ENCODE assay signal across 25 cellular contexts in genomic region chr13:19606737-19607136, GRCh38. TPM values are rescaled to one million over a fixed set of nuclear protein-coding genes. Genes with fewer than 3 reads are reported as not detected.
DNase-seq lines count a peak whose midpoint lies in the region; ATAC-seq, FAIRE-seq and TF ChIP-seq lines count a peak whose summit lies in the region.
"Had no signal": no experiment of that assay in that cellular context is flagged by ENCODE, and none has a peak within 500 bp of the region (broad histone marks: within the 10 kb centered on the region; RNA-seq: fewer than 3 reads in every experiment).

No MANE protein-coding gene starts in this region.

- no peaks in the 10 kb centered on the region for H3K27me3 Mint-ChIP-seq in Calu3 (ENCODE audit: unreplicated experiment)

- 0 out of 2 replicates have a peak, but pooled peaks cover 8% of the 10 kb centered on the region for H3K36me3 ChIP-seq in RWPE2 (ENCODE audit: low read depth)
- peaks cover 0 to 5% of the 10 kb centered on the region in 2 experiments for H3K36me3 ChIP-seq in keratinocyte (ENCODE audit: control insufficient read depth in 2 of 2, extremely low read depth in 1 of 2, insufficient read depth in 2 of 2, low read length in 2 of 2)
- H3K36me3 ChIP-seq: BE2C, BLaER1 had no signal

- H3K9me1 ChIP-seq in keratinocyte (ENCODE audit: control insufficient read depth, extremely low read depth, insufficient read depth, low read length): no peaks in the 10 kb centered on the region

- H2AFZ ChIP-seq in keratinocyte (ENCODE audit: control insufficient read depth, low read length): no peak overlapping the region

- no peak for ATAC-seq in RWPE2 (ENCODE audit: low read depth)
- no peak for ATAC-seq in HG02938 (IDR thresholded peaks at IDR 0.05; ENCODE audit: unreplicated experiment)
- no peak for ATAC-seq in HG02852 (IDR thresholded peaks at IDR 0.05; ENCODE audit: unreplicated experiment)

- H3K4me3 ChIP-seq in RWPE2 (ENCODE audit: severe bottlenecking) (no peak overlapping the region), keratinocyte (ENCODE audit: control insufficient read depth in 2 of 3, extremely low read depth in 1 of 3, insufficient read depth in 2 of 3, low read depth in 1 of 3, low read length in 3 of 3) (no peak overlapping the region)
- H3K4me3 ChIP-seq: BLaER1 had no signal

- no peak overlapping the region for H3K4me2 ChIP-seq in keratinocyte (ENCODE audit: control insufficient read depth, extremely low read depth, insufficient read depth, low read depth, low read length)
- H3K4me2 ChIP-seq: BLaER1 had no signal

- TF ChIP-seq CTCF in Calu3 (IDR thresholded peaks at IDR 0.05; ENCODE audit: unreplicated experiment) (no peak), RWPE2 (IDR thresholded peaks at IDR 0.05; ENCODE audit: poor library complexity, severe bottlenecking) (no peak), keratinocyte (optimal IDR thresholded peaks at IDR 0.05 in 1 of 3, IDR thresholded peaks at IDR 0.05 in 1 of 3, conservative IDR thresholded peaks at IDR 0.05 in 1 of 3; ENCODE audit: extremely low read depth in 1 of 3, insufficient read depth in 2 of 3, low read length in 3 of 3) (no peak)

- FAIRE-seq in keratinocyte (lab: Jason Lieb, UNC): no peak
- FAIRE-seq: A204.1, D721Med, G401.6, GM12891, GM19239 had no signal

- dilution Hi-C loops in keratinocyte (cut with MboI; ENCODE audit: extremely low pct_ligation_motif_present, low sequenced_read_pairs): no loop called here

- H3K4me1 ChIP-seq in RWPE2 (ENCODE audit: insufficient read depth, poor library complexity, severe bottlenecking) (peaks cover 11% of the 10 kb centered on the region), keratinocyte (ENCODE audit: control insufficient read depth, extremely low read depth, insufficient read depth, low read length) (peaks cover 18% of the 10 kb centered on the region)
- H3K4me1 ChIP-seq: BE2C, BLaER1 had no signal

- DNase-seq in Calu3 (no peak), RWPE2 (ENCODE audit: low spot score) (no peak), epithelial cell of prostate (ENCODE audit: low read depth, low spot score) (no peak), keratinocyte (ENCODE audit: low read depth, low spot score) (no peak), T-helper 9 cell (no peak)
- DNase-seq: 8988T; ACHN; BE2C; C1 segment of cervical spinal cord; CD4-positive, alpha-beta memory T cell; CD4-positive, CD25-positive, alpha-beta regulatory T cell; CD8-positive, alpha-beta memory T cell; COR-L47; DMS79 treated with DMSO at 0.1 percent for 48 hours; GF-D8 had no signal

- peak overlapping the region; percentile 53 for H3K27ac Mint-ChIP-seq in Calu3 (ENCODE audit: unreplicated experiment)
- H3K27ac Mint-ChIP-seq: CD14-positive monocyte; CD4-positive, alpha-beta memory T cell; CD4-positive, CD25-positive, alpha-beta regulatory T cell; CD8-positive, alpha-beta memory T cell had no signal

- H3K9me3 Mint-ChIP-seq in Calu3 (ENCODE audit: low read depth, unreplicated experiment): no peaks in the 10 kb centered on the region

- H3K9me3 ChIP-seq in RWPE2 (ENCODE audit: severe bottlenecking) (no peaks in the 10 kb centered on the region), keratinocyte (ENCODE audit: control insufficient read depth, low read depth, low read length) (no peaks in the 10 kb centered on the region)
- H3K9me3 ChIP-seq: BE2C had no signal

- H3K4me3 Mint-ChIP-seq in Calu3 (ENCODE audit: low read depth, unreplicated experiment): no peak overlapping the region
- H3K4me3 Mint-ChIP-seq: CD14-positive monocyte; CD4-positive, alpha-beta memory T cell; CD4-positive, CD25-positive, alpha-beta regulatory T cell; CD8-positive, alpha-beta memory T cell had no signal

- peak overlapping the region; percentile 67 for H3K27ac ChIP-seq in RWPE2 (ENCODE audit: poor library complexity, severe bottlenecking)
- H3K27ac ChIP-seq in epithelial cell of prostate: peak overlapping the region; percentile 93
- H3K27ac ChIP-seq in keratinocyte (ENCODE audit: control insufficient read depth, insufficient read depth, low read length): peak overlapping the region; percentile 63
- H3K27ac ChIP-seq: BLaER1 had no signal

- CTCF ChIA-PET in Calu3 (lab: Charles Lee): no interaction called here

- H3K36me3 Mint-ChIP-seq in Calu3 (ENCODE audit: insufficient read depth, unreplicated experiment): peaks cover 25% of the 10 kb centered on the region
- H3K36me3 Mint-ChIP-seq: CD4-positive, alpha-beta memory T cell; CD4-positive, CD25-positive, alpha-beta regulatory T cell had no signal

- peaks cover 64% of the 10 kb centered on the region for H3K79me2 ChIP-seq in keratinocyte (ENCODE audit: control insufficient read depth, insufficient read depth, low read length)

- H3K4me1 Mint-ChIP-seq in Calu3 (ENCODE audit: low read depth, unreplicated experiment): peaks cover 17% of the 10 kb centered on the region

- H3K9ac ChIP-seq in keratinocyte (ENCODE audit: control insufficient read depth, extremely low read depth, insufficient read depth, low read length): no peak overlapping the region
- H3K9ac ChIP-seq: BLaER1 had no signal

- no peaks in the 10 kb centered on the region for H3K27me3 ChIP-seq in RWPE2 (ENCODE audit: insufficient read depth, poor library complexity, severe bottlenecking)
- no peaks in the 10 kb centered on the region for H3K27me3 ChIP-seq in keratinocyte (ENCODE audit: control insufficient read depth, extremely low read depth, insufficient read depth, low read length)
- H3K27me3 ChIP-seq: BE2C, BLaER1 had no signal

- intact Hi-C loops in Calu3 (cut with micrococcal nuclease; ENCODE audit: unreplicated experiment): no loop called here

- H4K20me1 ChIP-seq in keratinocyte (ENCODE audit: control insufficient read depth, extremely low read depth, insufficient read depth, low read length): no peaks in the 10 kb centered on the region
- H4K20me1 ChIP-seq: BLaER1 had no signal

- no TSS peak for BruUV-seq in Calu3 (replicated peaks; lab: Mats Ljungman, UMichigan)

RNA-seq across cellular contexts. Expression of gene MPHOSPH8, which starts 26.7 kb away (rescaled TPM):
- total RNA-seq in Calu3 (2022): 17.5 and 17.8 TPM in 2 replicates
- polyA plus RNA-seq in keratinocyte: 17.4 to 24.7 TPM (median 20.1 TPM) in 3 replicates
- polyA plus RNA-seq in keratinocyte (2011; ENCODE audit: low read depth): 61.2 TPM
- 12.4 and 19.4 TPM in 2 replicates for polyA plus RNA-seq in keratinocyte (2011; cell fraction: cytosol; rRNA removed)
- polyA plus RNA-seq in keratinocyte (2011; cell fraction: nucleus; rRNA removed): 51.0 and 57.1 TPM in 2 replicates
- polyA plus RNA-seq in keratinocyte (2012; ENCODE audit: low replicate concordance): 24.0 and 27.2 TPM in 2 replicates
- polyA minus RNA-seq in keratinocyte: 4.7 to 7.9 TPM (median 4.8 TPM) in 3 replicates
- 14.0 TPM for polyA minus RNA-seq in keratinocyte (2011; cell fraction: cytosol; rRNA and poly(A)+ RNA removed)
- polyA minus RNA-seq in keratinocyte (2011; cell fraction: nucleus; rRNA and poly(A)+ RNA removed): 8.1 and 13.1 TPM in 2 replicates

RNA-seq across cellular contexts. Expression of gene TPTE2, which starts 45.4 kb away (rescaled TPM):
- total RNA-seq in Calu3 (2022): not detected in 2 replicates
- 0.03 TPM in 1 of 3 replicates, not detected in the others for polyA plus RNA-seq in keratinocyte
- polyA plus RNA-seq in keratinocyte (2011; ENCODE audit: low read depth): not detected
- polyA plus RNA-seq in keratinocyte (2011; cell fraction: cytosol; rRNA removed): not detected in 2 replicates
- not detected in 2 replicates for polyA plus RNA-seq in keratinocyte (2011; cell fraction: nucleus; rRNA removed)
- not detected in 2 replicates for polyA plus RNA-seq in keratinocyte (2012; ENCODE audit: low replicate concordance)
- not detected in 3 replicates for polyA minus RNA-seq in keratinocyte
- not detected for polyA minus RNA-seq in keratinocyte (2011; cell fraction: cytosol; rRNA and poly(A)+ RNA removed)
- not detected in 2 replicates for polyA minus RNA-seq in keratinocyte (2011; cell fraction: nucleus; rRNA and poly(A)+ RNA removed)
- total RNA-seq: CD4-positive, alpha-beta memory T cell; CD4-positive, CD25-positive, alpha-beta regulatory T cell; CD8-positive, alpha-beta memory T cell had no signal
- polyA plus RNA-seq: AG04450; CD14-positive monocyte; CD4-positive, alpha-beta memory T cell; CD4-positive, CD25-positive, alpha-beta regulatory T cell; CD8-positive, alpha-beta memory T cell had no signal
